In genomic region chr4:184808719-184809062, GRCh38 we compare ENCODE assay signal across 1 cellular context.
TF ChIP-seq lines count a peak whose summit lies in the region.

No MANE protein-coding gene starts in this region.

TF ChIP-seq in SK-N-SH, 30 proteins besides CTCF, POLR2A, EP300 and RAD21:
- no peak for TF ChIP-seq SIN3A (IDR thresholded peaks at IDR 0.05; ENCODE audit: borderline replicate concordance, low read depth, low read length)
- TF ChIP-seq REST (IDR thresholded peaks at IDR 0.05; ENCODE audit: low read depth, low read length), result peak; percentile 82
